Comparison of ENCODE assay signal across 10 cellular contexts in genomic region chr14:61439779-61440418, GRCh38.
DNase-seq lines count a peak whose midpoint lies in the region; ATAC-seq, FAIRE-seq and TF ChIP-seq lines count a peak whose summit lies in the region.
"Had no signal": no experiment of that assay in that cellular context is flagged by ENCODE, and none has a peak within 500 bp of the region (broad histone marks: within the 10 kb centered on the region; RNA-seq: fewer than 3 reads in every experiment).

No MANE protein-coding gene starts in this region.

- H3K27me3 Mint-ChIP-seq in Caco-2 (ENCODE audit: insufficient read depth, unreplicated experiment), result no peaks in the 10 kb centered on the region

- H3K4me3 Mint-ChIP-seq in Caco-2 (ENCODE audit: unreplicated experiment), result peak overlapping the region; percentile 69

- H3K36me3 ChIP-seq in Caco-2 (ENCODE audit: control insufficient read depth, insufficient read depth, low read length) (no peaks in the 10 kb centered on the region), pancreas (no peaks in the 10 kb centered on the region)

- H3K27ac ChIP-seq in caudate nucleus (ENCODE audit: low read depth, low read length), result peak overlapping the region; percentile 44
- peak overlapping the region in 3 of 4 donors; percentile 34 to 62 (median 58) for H3K27ac ChIP-seq in pancreas

- H3K9me3 ChIP-seq in Caco-2, result no peaks in the 10 kb centered on the region
- H3K9me3 ChIP-seq in pancreas, result no peaks in the 10 kb centered on the region

- 72 to 75% methylated on average over 4 of the region's 4 CpGs for WGBS in pancreas, 2 donors

- POLR2A ChIA-PET in Caco-2 (lab: Charles Lee), result no interaction called here

- no peak for FAIRE-seq in pancreas (lab: Jason Lieb, UNC)
- FAIRE-seq: G401.6 had no signal

- no TSS peak for BruUV-seq in Caco-2 (replicated peaks; lab: Mats Ljungman, UMichigan)

- DNase-seq in Caco-2 (no peak), caudate nucleus (lab: John Stamatoyannopoulos, UW) (no peak), pancreas (no peak), NCI-H1694 (lab: John Stamatoyannopoulos, UW) (no peak), NCI-H2171 treated with DMSO at 0.1 percent for 48 hours (lab: John Stamatoyannopoulos, UW) (no peak), DMS79 (lab: John Stamatoyannopoulos, UW) (no peak), DMS153 treated with DMSO at 0.1 percent for 48 hours (lab: John Stamatoyannopoulos, UW; ENCODE audit: unreplicated experiment) (no peak)
- DNase-seq: SHP77 had no signal

- no peaks in the 10 kb centered on the region for H3K27me3 ChIP-seq in Caco-2 (replicated peaks; ENCODE audit: control insufficient read depth, insufficient read depth, low read length)
- H3K27me3 ChIP-seq in pancreas, result no peaks in the 10 kb centered on the region

- peak; percentile 43 for ATAC-seq in HG02610 (IDR thresholded peaks at IDR 0.05; ENCODE audit: unreplicated experiment)
- no peak for ATAC-seq in pancreas

- peak overlapping the region; percentile 98 for H3K27ac Mint-ChIP-seq in Caco-2 (ENCODE audit: unreplicated experiment)

- H3K4me1 Mint-ChIP-seq in Caco-2 (ENCODE audit: low read depth, unreplicated experiment), result peaks cover 22% of the 10 kb centered on the region

- H3K4me1 ChIP-seq in Caco-2 (peaks cover 35% of the 10 kb centered on the region), pancreas (peaks cover 3 to 17% (median 17%) of the 10 kb centered on the region in 3 donors)

- CTCF ChIA-PET in Caco-2 (lab: Charles Lee), result no interaction called here

- H3K9me3 Mint-ChIP-seq in Caco-2 (ENCODE audit: unreplicated experiment), result no peaks in the 10 kb centered on the region

- H3K36me3 Mint-ChIP-seq in Caco-2 (ENCODE audit: insufficient read depth, unreplicated experiment), result no peaks in the 10 kb centered on the region

- no peak for TF ChIP-seq CTCF in Caco-2 (IDR thresholded peaks at IDR 0.05; ENCODE audit: insufficient read depth in 1 of 2, low read depth in 1 of 2, low read length in 1 of 2, severe bottlenecking in 1 of 2, unreplicated experiment in 1 of 2)
- TF ChIP-seq CTCF in pancreas (IDR thresholded peaks at IDR 0.05), result no peak

- intact Hi-C loops in Caco-2 (cut with micrococcal nuclease; ENCODE audit: unreplicated experiment) (loop anchor here (1.0 to 5.0 kb wide), 5 partner anchors 10 to 158 kb away; partner anchors contain the start of genes PRKCH and TMEM30B), pancreas (cut with DNase I) (no loop called here)

- H3K4me3 ChIP-seq in Caco-2 (ENCODE audit: low read depth, low read length), result peak overlapping the region; percentile 10
- H3K4me3 ChIP-seq in pancreas, result no peak overlapping the region
